In the genomic region with DNA sequence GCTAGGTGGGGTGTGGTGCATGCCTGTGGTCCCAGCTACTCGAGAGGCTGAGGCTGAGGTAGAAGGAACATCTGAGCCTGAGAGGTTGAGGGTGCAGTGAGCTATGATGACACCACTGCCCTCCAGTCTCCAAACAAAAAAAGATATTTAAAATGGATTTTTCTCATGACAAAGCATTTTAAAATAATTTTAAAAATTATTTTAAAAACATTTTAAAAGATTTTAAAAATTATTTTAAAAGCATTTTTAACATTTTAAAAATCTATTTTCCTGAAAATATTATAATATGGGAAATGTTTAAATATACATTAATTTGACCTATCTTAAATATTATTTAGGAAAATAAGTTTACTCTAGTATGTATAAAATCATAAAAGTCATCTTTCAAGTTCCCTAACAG, we compare ENCODE assay signal across 17 cellular contexts. TPM values are rescaled to one million over a fixed set of nuclear protein-coding genes. Genes with fewer than 3 reads are reported as not detected.
DNase-seq lines count a peak whose midpoint lies in the region; ATAC-seq, FAIRE-seq and TF ChIP-seq lines count a peak whose summit lies in the region.
"Had no signal": no experiment of that assay in that cellular context is flagged by ENCODE, and none has a peak within 500 bp of the region (broad histone marks: within the 10 kb centered on the region; RNA-seq: fewer than 3 reads in every experiment).

No MANE protein-coding gene starts in this region.

- H3K27me3 Mint-ChIP-seq in chondrocyte (ENCODE audit: low read depth): no peaks in the 10 kb centered on the region

- no peak for TF ChIP-seq POLR2A in GM12892 (IDR thresholded peaks at IDR 0.05; ENCODE audit: low read depth, low read length)
- TF ChIP-seq POLR2A in vagina (IDR thresholded peaks at IDR 0.05): no peak

- H3K27ac Mint-ChIP-seq in chondrocyte (ENCODE audit: unreplicated experiment): peak overlapping the region; percentile 8

- TF ChIP-seq CTCF in chondrocyte (IDR thresholded peaks at IDR 0.05) (no peak), kidney (IDR thresholded peaks at IDR 0.05; ENCODE audit: borderline replicate concordance, extremely low read depth, insufficient read depth) (no peak), vagina (IDR thresholded peaks at IDR 0.05) (no peak)

- H3K9me3 ChIP-seq in kidney (ENCODE audit: control insufficient read depth in 1 of 2, low read length in 2 of 2): no peaks in the 10 kb centered on the region
- no peaks in the 10 kb centered on the region for H3K9me3 ChIP-seq in small intestine (ENCODE audit: control insufficient read depth, low read depth)
- H3K9me3 ChIP-seq in vagina: no peaks in the 10 kb centered on the region

- ATAC-seq in GM18868 (IDR thresholded peaks at IDR 0.05; ENCODE audit: unreplicated experiment): no peak
- ATAC-seq: CD8-positive, alpha-beta T cell; HCT116 had no signal

- intact Hi-C loops in kidney (cut with DNase I): no loop called here
- intact Hi-C loops in vagina (cut with DNase I): no loop called here

- H3K4me1 Mint-ChIP-seq in chondrocyte (ENCODE audit: low read depth): peaks cover 6% of the 10 kb centered on the region
- H3K4me1 Mint-ChIP-seq: CD14-positive monocyte had no signal

- FAIRE-seq in RCC 7860 (lab: Jason Lieb, UNC) (peak; percentile 76), kidney (lab: Jason Lieb, UNC) (peak; percentile 30), small intestine (lab: Jason Lieb, UNC) (peak; percentile 61), GM12892 (lab: Jason Lieb, UNC) (no peak)
- FAIRE-seq: D721Med had no signal

- H3K27ac ChIP-seq in kidney (ENCODE audit: low read depth in 2 of 2, low read length in 2 of 2) (no peak overlapping the region), small intestine (ENCODE audit: low read depth in 1 of 2, low read length in 1 of 2) (no peak overlapping the region), vagina (no peak overlapping the region)
- H3K27ac ChIP-seq: HL-60 had no signal

- no peak for DNase-seq in RCC 7860 (ENCODE audit: low spot score)
- no peak for DNase-seq in chondrocyte (ENCODE audit: low spot score)
- no peak for DNase-seq in kidney
- DNase-seq in small intestine: no peak
- DNase-seq in GM12892 (ENCODE audit: insufficient read length): no peak
- DNase-seq in vagina (ENCODE audit: extremely low spot score in 2 of 2): no peak
- DNase-seq: CD8-positive, alpha-beta T cell; COR-L47; DMS153; DMS79 treated with DMSO at 0.1 percent for 48 hours; EL; GDM1 had no signal

- H3K9ac ChIP-seq in kidney (ENCODE audit: low read length in 2 of 2): no peak overlapping the region

- no peak overlapping the region for H3K4me3 Mint-ChIP-seq in chondrocyte (ENCODE audit: unreplicated experiment)
- H3K4me3 Mint-ChIP-seq: CD14-positive monocyte; CD8-positive, alpha-beta T cell had no signal

- peaks cover 7 to 30% of the 10 kb centered on the region in 2 donors for H3K36me3 ChIP-seq in kidney (ENCODE audit: control insufficient read depth in 1 of 2, insufficient read depth in 2 of 2, low read length in 2 of 2)
- peaks cover 9 to 10% of the 10 kb centered on the region in 2 donors for H3K36me3 ChIP-seq in small intestine (ENCODE audit: control insufficient read depth in 2 of 2, insufficient read depth in 2 of 2, low read length in 2 of 2)
- H3K36me3 ChIP-seq in vagina: peaks cover 0 to 13% of the 10 kb centered on the region in 2 donors

- H3K27me3 ChIP-seq in small intestine (ENCODE audit: control insufficient read depth in 2 of 2, insufficient read depth in 2 of 2, low read length in 2 of 2) (no peaks in the 10 kb centered on the region), vagina (no peaks in the 10 kb centered on the region)

- peaks cover 11% of the 10 kb centered on the region for H3K36me3 Mint-ChIP-seq in chondrocyte (ENCODE audit: low read depth)

- H3K9me3 Mint-ChIP-seq in chondrocyte (ENCODE audit: low read depth): no peaks in the 10 kb centered on the region
- H3K9me3 Mint-ChIP-seq: CD14-positive monocyte; CD8-positive, alpha-beta T cell had no signal

- no peak overlapping the region for H3K4me3 ChIP-seq in kidney (ENCODE audit: low read length in 2 of 2)
- H3K4me3 ChIP-seq in small intestine (ENCODE audit: low read depth in 1 of 2, low read length in 2 of 2): no peak overlapping the region
- H3K4me3 ChIP-seq in vagina: no peak overlapping the region

- 52 to 82% (median 63%) methylated on average over 1 of the region's 1 CpG for WGBS in small intestine, 3 donors

- no peaks in the 10 kb centered on the region for H3K4me1 ChIP-seq in kidney (ENCODE audit: control insufficient read depth in 1 of 2, insufficient read depth in 1 of 2, low read depth in 1 of 2, low read length in 2 of 2)
- H3K4me1 ChIP-seq in small intestine (ENCODE audit: control insufficient read depth in 2 of 2, insufficient read depth in 1 of 2, low read depth in 1 of 2, low read length in 1 of 2): no peaks in the 10 kb centered on the region
- peaks cover 11% of the 10 kb centered on the region for H3K4me1 ChIP-seq in vagina

RNA-seq across cellular contexts. Expression of a gene that starts 26.8 kb away (rescaled TPM):
- total RNA-seq in chondrocyte (53.0 to 60.9 TPM (median 54.8 TPM) in 3 replicates), kidney (73.6 TPM), vagina (59.9 TPM)
- polyA plus RNA-seq in kidney (ENCODE audit: insufficient read depth, low read depth, low replicate concordance) (6.4 TPM), small intestine (1 to 10 TPM; 7.3 to 10.0 (median 8.9) TPM)
- 20.4 TPM for polyA plus RNA-seq in GM12892 (2012; ENCODE audit: missing spikeins)
